In genomic region chr15:59299919-59300617, GRCh38 we compare ENCODE assay signal across 8 cellular contexts.
A peak's percentile ranks its signal among the peaks of the same experiment; 100 is the strongest.
DNase-seq lines count a peak whose midpoint lies in the region; ATAC-seq, FAIRE-seq and TF ChIP-seq lines count a peak whose summit lies in the region.

No MANE protein-coding gene starts in this region.

- peak overlapping the region; percentile 68 for H3K4me3 ChIP-seq in OCI-LY3 (ENCODE audit: low read length)
- H3K4me3 ChIP-seq in fibroblast of lung (replicated peaks in 1 of 4; ENCODE audit: control extremely low read depth in 1 of 4, insufficient read depth in 1 of 4, low read depth in 3 of 4, low read length in 4 of 4), result peak overlapping the region in 2 of 4 experiments; percentile 16 to 29
- peak overlapping the region; percentile 45 for H3K4me3 ChIP-seq in rectal smooth muscle tissue (ENCODE audit: low read length)

- H3K4me1 ChIP-seq in OCI-LY3 (ENCODE audit: low read length), result peaks cover 69% of the 10 kb centered on the region
- peaks cover 26% of the 10 kb centered on the region for H3K4me1 ChIP-seq in fibroblast of lung (ENCODE audit: control insufficient read depth, extremely low read depth, insufficient read depth, low read length)
- H3K4me1 ChIP-seq in rectal smooth muscle tissue (ENCODE audit: control insufficient read depth, insufficient read depth, low read length), result no peaks in the 10 kb centered on the region

- TF ChIP-seq CTCF in OCI-LY3 (IDR thresholded peaks at IDR 0.05; ENCODE audit: low read depth, low read length), result no peak
- no peak for TF ChIP-seq CTCF in fibroblast of lung (conservative IDR thresholded peaks at IDR 0.05 in 1 of 2, IDR thresholded peaks at IDR 0.05 in 1 of 2; ENCODE audit: low read depth in 1 of 2, low read length in 2 of 2)

- H3K27me3 ChIP-seq in OCI-LY3 (ENCODE audit: low read depth, low read length) (peaks cover 39% of the 10 kb centered on the region), fibroblast of lung (ENCODE audit: control insufficient read depth, insufficient read depth, low read length) (no peaks in the 10 kb centered on the region), rectal smooth muscle tissue (ENCODE audit: control insufficient read depth, insufficient read depth, low read length) (no peaks in the 10 kb centered on the region)

- peaks cover 7% of the 10 kb centered on the region; the same call in 1 of the 2 replicates for H4K20me1 ChIP-seq in OCI-LY3 (ENCODE audit: insufficient read depth, low read length)
- H4K20me1 ChIP-seq in fibroblast of lung (ENCODE audit: control insufficient read depth, extremely low read depth, insufficient read depth, low read length), result no peaks in the 10 kb centered on the region

- H3K36me3 ChIP-seq in OCI-LY3 (replicated peaks; ENCODE audit: low read depth, low read length) (no peaks in the 10 kb centered on the region), fibroblast of lung (ENCODE audit: control insufficient read depth, insufficient read depth, low read length) (no peaks in the 10 kb centered on the region), rectal smooth muscle tissue (ENCODE audit: control insufficient read depth, insufficient read depth, low read length) (no peaks in the 10 kb centered on the region)

- H2AFZ ChIP-seq in OCI-LY3 (ENCODE audit: low read depth, low read length), result no peak overlapping the region
- no peak overlapping the region for H2AFZ ChIP-seq in fibroblast of lung (ENCODE audit: low read length)

- H3K9me3 ChIP-seq in OCI-LY3 (ENCODE audit: insufficient read depth, low read length) (no peaks in the 10 kb centered on the region), fibroblast of lung (ENCODE audit: control insufficient read depth, insufficient read depth, low read depth, low read length) (no peaks in the 10 kb centered on the region)

- DNase-seq in activated T-cell treated with anti-CD3 and anti-CD28 coated beads for 48 hours (ENCODE audit: low read depth) (peak; percentile 49), fibroblast of lung (ENCODE audit: low read depth in 2 of 2) (peak; percentile 96 to 98), urothelium cell line (ENCODE audit: low spot score) (peak; percentile 84), NCI-H1105 (lab: John Stamatoyannopoulos, UW) (no peak)

- H3K9ac ChIP-seq in OCI-LY3 (ENCODE audit: low read length) (peak overlapping the region; percentile 44), fibroblast of lung (ENCODE audit: insufficient read depth, low read length) (no peak overlapping the region), rectal smooth muscle tissue (ENCODE audit: low read length) (no peak overlapping the region)

- H3K27ac ChIP-seq in OCI-LY3 (ENCODE audit: low read length) (peak overlapping the region; percentile 15; the same call in 1 of the 2 replicates), fibroblast of lung (ENCODE audit: insufficient read depth, low read length) (peak overlapping the region; percentile 62), rectal smooth muscle tissue (ENCODE audit: low read depth, low read length) (no peak overlapping the region)

- H3K4me2 ChIP-seq in OCI-LY3 (ENCODE audit: low read length), result peak overlapping the region; percentile 81
- H3K4me2 ChIP-seq in fibroblast of lung (ENCODE audit: extremely low read depth, insufficient read depth, low read length), result no peak overlapping the region

- peak; percentile 63 for ATAC-seq in GM18502 (IDR thresholded peaks at IDR 0.05; ENCODE audit: poor library complexity, unreplicated experiment)
- peak; percentile 58 for ATAC-seq in HG02852 (IDR thresholded peaks at IDR 0.05; ENCODE audit: unreplicated experiment)

- peaks cover 4% of the 10 kb centered on the region; the same call in 1 of the 2 replicates for H3K79me2 ChIP-seq in OCI-LY3 (ENCODE audit: low read length)
- H3K79me2 ChIP-seq in fibroblast of lung (ENCODE audit: control insufficient read depth, insufficient read depth, low read length), result peaks cover 51% of the 10 kb centered on the region

- FAIRE-seq in urothelium cell line (lab: Jason Lieb, UNC), result no peak
